Comparison of ENCODE assay signal across 8 cellular contexts in genomic region chr1:40951943-40952743, GRCh38. TPM values are rescaled to one million over a fixed set of nuclear protein-coding genes. Genes with fewer than 3 reads are reported as not detected.
DNase-seq lines count a peak whose midpoint lies in the region; ATAC-seq and TF ChIP-seq lines count a peak whose summit lies in the region.

No MANE protein-coding gene starts in this region.

- no peak overlapping the region for H3K27ac ChIP-seq in CD8-positive, alpha-beta T cell (ENCODE audit: low read depth, low read length)
- no peak overlapping the region for H3K27ac ChIP-seq in thyroid gland

- peak; percentile 25 to 71 (median 43) for DNase-seq in CD8-positive, alpha-beta T cell
- DNase-seq in HS-27A (ENCODE audit: low read depth) (peak; percentile 53), OCI-M1 (lab: John Stamatoyannopoulos, UW) (peak; percentile 75), fibroblast of the aortic adventitia (ENCODE audit: low read depth) (peak; percentile 52), occipital lobe (lab: John Stamatoyannopoulos, UW) (peak; percentile 30), thyroid gland (peak; percentile 79 to 84), cortex of kidney (lab: John Stamatoyannopoulos, UW) (no peak)
- peak; percentile 77 for DNase-seq in activated T-cell treated with anti-CD3 and anti-CD28 coated beads, Interleukin-2, amount 50 U/mL, for 24 hours

- POLR2A ChIA-PET in CD8-positive, alpha-beta T cell (lab: Charles Lee) = no interaction called here

- intact Hi-C loops in CD8-positive, alpha-beta T cell (cut with DNase I, micrococcal nuclease) = loop anchor here (1.0 kb wide), 2 partner anchors 178 to 340 kb away; no protein-coding TSS in a partner anchor
- intact Hi-C loops in thyroid gland (cut with DNase I) = loop anchor here (2.0 kb wide), 1 partner anchor 103 kb away; no protein-coding TSS in a partner anchor

- H3K36me3 ChIP-seq in CD8-positive, alpha-beta T cell (ENCODE audit: insufficient read depth, low read length) = no peaks in the 10 kb centered on the region
- no peaks in the 10 kb centered on the region for H3K36me3 ChIP-seq in thyroid gland

- no peak overlapping the region for H3K4me3 Mint-ChIP-seq in CD8-positive, alpha-beta T cell
- H3K4me3 Mint-ChIP-seq in activated T-cell treated with anti-CD3 and anti-CD28 coated beads, Interleukin-2, amount 50 U/mL, for 24 hours = no peak overlapping the region

- no peak overlapping the region for H3K4me3 ChIP-seq in CD8-positive, alpha-beta T cell (ENCODE audit: low read depth, low read length)
- H3K4me3 ChIP-seq in fibroblast of the aortic adventitia (ENCODE audit: low read depth, low read length) (no peak overlapping the region), thyroid gland (replicated peaks in 1 of 3) (no peak overlapping the region)

- no peaks in the 10 kb centered on the region for H3K4me1 ChIP-seq in CD8-positive, alpha-beta T cell (ENCODE audit: insufficient read depth, low read length)
- H3K4me1 ChIP-seq in thyroid gland = no peaks in the 10 kb centered on the region

- CTCF ChIA-PET in CD8-positive, alpha-beta T cell (lab: Charles Lee) = interaction anchor here (0.6 to 4.2 kb wide), 29 partner anchors 8 to 808 kb away, joined by 3 to 21 read pairs (median 4); partner anchors contain the start of gene CITED4

- no peaks in the 10 kb centered on the region for H3K9me3 Mint-ChIP-seq in CD8-positive, alpha-beta T cell
- no peaks in the 10 kb centered on the region for H3K9me3 Mint-ChIP-seq in activated T-cell treated with anti-CD3 and anti-CD28 coated beads, Interleukin-2, amount 50 U/mL, for 24 hours

- no peaks in the 10 kb centered on the region for H3K9me3 ChIP-seq in CD8-positive, alpha-beta T cell (ENCODE audit: low read length)
- no peaks in the 10 kb centered on the region for H3K9me3 ChIP-seq in thyroid gland

- H3K36me3 Mint-ChIP-seq in CD8-positive, alpha-beta T cell = no peaks in the 10 kb centered on the region
- H3K36me3 Mint-ChIP-seq in activated T-cell treated with anti-CD3 and anti-CD28 coated beads, Interleukin-2, amount 50 U/mL, for 24 hours (ENCODE audit: low read depth) = no peaks in the 10 kb centered on the region

- WGBS in thyroid gland, 2 donors = 24 to 32% methylated on average over 14 to 17 of the region's 17 CpGs

- peaks cover 30% of the 10 kb centered on the region for H3K27me3 Mint-ChIP-seq in CD8-positive, alpha-beta T cell (ENCODE audit: low read depth)
- peaks cover 29% of the 10 kb centered on the region for H3K27me3 Mint-ChIP-seq in activated T-cell treated with anti-CD3 and anti-CD28 coated beads, Interleukin-2, amount 50 U/mL, for 24 hours

- no peak for TF ChIP-seq POLR2A in thyroid gland (IDR thresholded peaks at IDR 0.05)

- peak; percentile 64 for ATAC-seq in CD8-positive, alpha-beta T cell

- H3K27ac Mint-ChIP-seq in CD8-positive, alpha-beta T cell = no peak overlapping the region
- no peak overlapping the region for H3K27ac Mint-ChIP-seq in activated T-cell treated with anti-CD3 and anti-CD28 coated beads, Interleukin-2, amount 50 U/mL, for 24 hours

- peaks cover 5% of the 10 kb centered on the region for H3K4me1 Mint-ChIP-seq in CD8-positive, alpha-beta T cell (ENCODE audit: low read depth)
- peaks cover 10% of the 10 kb centered on the region for H3K4me1 Mint-ChIP-seq in activated T-cell treated with anti-CD3 and anti-CD28 coated beads, Interleukin-2, amount 50 U/mL, for 24 hours (ENCODE audit: low read depth)

- no peaks in the 10 kb centered on the region for H3K27me3 ChIP-seq in CD8-positive, alpha-beta T cell (ENCODE audit: insufficient read depth, low read length)
- no peaks in the 10 kb centered on the region for H3K27me3 ChIP-seq in thyroid gland

- peak; percentile 88 for TF ChIP-seq CTCF in CD8-positive, alpha-beta T cell (IDR thresholded peaks at IDR 0.05)
- TF ChIP-seq CTCF in fibroblast of the aortic adventitia (IDR thresholded peaks at IDR 0.05; ENCODE audit: insufficient read depth, low read length) (peak; percentile 89), thyroid gland (IDR thresholded peaks at IDR 0.05) (peak; percentile 78 to 97 (median 92))

RNA-seq across cellular contexts. Expression of gene CTPS1, which starts 27.4 kb away (rescaled TPM):
- total RNA-seq in CD8-positive, alpha-beta T cell = 10 to 100 TPM; 68.5 to 69.0 TPM
- 10.7 and 22.9 TPM in 2 replicates for total RNA-seq in fibroblast of the aortic adventitia (ENCODE audit: low replicate concordance)
- 16.5 TPM for total RNA-seq in occipital lobe
- 10 to 100 TPM; 10.1 to 20.3 (median 11.8) TPM for total RNA-seq in thyroid gland
